In the genomic region with DNA sequence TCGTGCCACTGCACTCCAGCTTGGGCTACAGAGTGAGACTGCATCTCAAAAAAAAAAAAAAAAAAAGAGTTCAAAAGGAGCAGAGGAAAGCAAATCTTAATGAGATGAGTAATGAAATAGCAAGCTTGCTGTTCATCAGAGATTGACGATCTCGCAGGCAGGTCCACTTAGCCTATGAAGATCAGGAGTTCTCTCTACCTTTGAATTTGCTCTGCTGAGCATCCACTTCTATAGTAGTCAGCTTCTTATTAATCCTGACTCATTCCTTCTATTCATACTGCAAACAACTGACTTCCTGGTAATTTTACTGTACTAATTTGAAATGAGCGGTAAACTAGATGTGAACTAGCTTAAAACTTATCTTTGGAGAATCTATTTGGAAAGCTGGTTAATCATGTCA, we compare ENCODE assay signal across 26 cellular contexts.
DNase-seq lines count a peak whose midpoint lies in the region; ATAC-seq and TF ChIP-seq lines count a peak whose summit lies in the region.
"Had no signal": no experiment of that assay in that cellular context is flagged by ENCODE, and none has a peak within 500 bp of the region (broad histone marks: within the 10 kb centered on the region; RNA-seq: fewer than 3 reads in every experiment).

No MANE protein-coding gene starts in this region.

- peak; percentile 94 for ATAC-seq in PC-3
- ATAC-seq: gastrocnemius medialis; HCT116; K562; psoas muscle; stimulated activated naive B cell treated with anti-CD40 and anti-IgM and Interleukin-4, amounts not matched to agents 10 μg/mL and 1 μg/mL and 100 μg/mL, for 72 hours had no signal

- dilution Hi-C loops in mammary epithelial cell (cut with HindIII; ENCODE audit: low sequenced_read_pairs), result no loop called here

- H3K27me3 ChIP-seq in PC-3 (ENCODE audit: low read length) (no peaks in the 10 kb centered on the region), mammary epithelial cell (ENCODE audit: insufficient read depth, low read length) (no peaks in the 10 kb centered on the region), brain microvascular endothelial cell (replicated peaks) (no peaks in the 10 kb centered on the region)
- H3K27me3 ChIP-seq: esophagus muscularis mucosa, gastrocnemius medialis had no signal

- H3K4me1 ChIP-seq in PC-3 (ENCODE audit: insufficient read depth, low read length), result peaks cover 18% of the 10 kb centered on the region
- H3K4me1 ChIP-seq in mammary epithelial cell (ENCODE audit: insufficient read depth, low read length), result no peaks in the 10 kb centered on the region
- H3K4me1 ChIP-seq: esophagus muscularis mucosa, gastrocnemius medialis, psoas muscle had no signal

- BruUV-seq in PC-3 (replicated peaks; lab: Mats Ljungman, UMichigan), result no TSS peak
- no TSS peak for BruUV-seq in mammary epithelial cell (replicated peaks; lab: Mats Ljungman, UMichigan)

- intact Hi-C loops in PC-3 (cut with micrococcal nuclease), result no loop called here
- intact Hi-C loops in mammary epithelial cell (cut with micrococcal nuclease), result no loop called here

- H3K9me3 Mint-ChIP-seq in osteocyte (ENCODE audit: unreplicated experiment), result peaks cover 5% of the 10 kb centered on the region
- H3K9me3 Mint-ChIP-seq: activated CD4-positive, alpha-beta T cell treated with anti-CD3 and anti-CD28 coated beads, Interleukin-2, amount 10 ng/mL, durations not matched to agents 24 days and 14 days had no signal

- H3K9ac ChIP-seq in PC-3 (ENCODE audit: low read length), result no peak overlapping the region
- H3K9ac ChIP-seq in mammary epithelial cell (ENCODE audit: insufficient read depth, low read length), result no peak overlapping the region

- CTCF ChIA-PET in PC-3 (lab: Charles Lee) (no interaction called here), mammary epithelial cell (lab: Charles Lee; ENCODE audit: low non-redundant PET) (interaction anchor here (0.6 kb wide), 2 partner anchors 10 to 1382 kb away, joined by 3 to 6 read pairs; no protein-coding TSS in a partner anchor)

- H3K9me3 ChIP-seq in PC-3 (ENCODE audit: low read length), result no peaks in the 10 kb centered on the region
- no peaks in the 10 kb centered on the region for H3K9me3 ChIP-seq in mammary epithelial cell (replicated peaks; ENCODE audit: insufficient read depth, low read length)
- H3K9me3 ChIP-seq: esophagus muscularis mucosa, gastrocnemius medialis, psoas muscle, thoracic aorta had no signal

- H3K4me3 Mint-ChIP-seq in osteocyte (ENCODE audit: unreplicated experiment), result no peak overlapping the region
- H3K4me3 Mint-ChIP-seq: activated CD4-positive, alpha-beta T cell treated with anti-CD3 and anti-CD28 coated beads, Interleukin-2, amount 10 ng/mL, durations not matched to agents 24 days and 14 days; CD4-positive, alpha-beta memory T cell; stimulated activated naive B cell treated with anti-CD40 and anti-IgM and Interleukin-4, amounts not matched to agents 10 μg/mL and 1 μg/mL and 100 μg/mL, for 72 hours had no signal

- H3K4me1 Mint-ChIP-seq in osteocyte (ENCODE audit: unreplicated experiment), result no peaks in the 10 kb centered on the region
- H3K4me1 Mint-ChIP-seq: activated CD4-positive, alpha-beta T cell treated with anti-CD3 and anti-CD28 coated beads, Interleukin-2, amount 10 ng/mL, durations not matched to agents 24 days and 14 days; stimulated activated naive B cell treated with anti-CD40 and anti-IgM and Interleukin-4, amounts not matched to agents 10 μg/mL and 1 μg/mL and 100 μg/mL, for 72 hours had no signal

- H3K27ac ChIP-seq in PC-3 (ENCODE audit: low read length) (peak overlapping the region; percentile 76), mammary epithelial cell (ENCODE audit: insufficient read depth, low read depth, low read length) (no peak overlapping the region), brain microvascular endothelial cell (no peak overlapping the region)
- H3K27ac ChIP-seq: esophagus muscularis mucosa, gastrocnemius medialis, psoas muscle, thoracic aorta had no signal

- no peaks in the 10 kb centered on the region for H3K36me3 Mint-ChIP-seq in osteocyte (ENCODE audit: unreplicated experiment)
- H3K36me3 Mint-ChIP-seq: CD4-positive, alpha-beta memory T cell; stimulated activated naive B cell treated with anti-CD40 and anti-IgM and Interleukin-4, amounts not matched to agents 10 μg/mL and 1 μg/mL and 100 μg/mL, for 72 hours had no signal

- DNase-seq in stimulated activated CD4-positive, alpha-beta T cell treated with anti-CD3 and anti-CD28 coated beads, Interleukin-1b, Interleukin-23, amount 100 ng/mL, for 48 hours, result peak; percentile 34
- no peak for DNase-seq in stimulated activated CD4-positive, alpha-beta T cell treated with anti-CD3 and anti-CD28 coated beads, Interleukin-2, amount 100 ng/mL, for 48 hours
- DNase-seq in PC-3 (peak; percentile 81), mammary epithelial cell (peak; percentile 85), osteocyte (ENCODE audit: extremely low spot score, unreplicated experiment) (no peak), occipital lobe (lab: John Stamatoyannopoulos, UW) (no peak), brain microvascular endothelial cell (no peak)
- DNase-seq: activated CD4-positive, alpha-beta T cell treated with anti-CD3 and anti-CD28 coated beads, Interleukin-2, amount 10 ng/mL, durations not matched to agents 24 days and 14 days; activated CD8-positive, alpha-beta memory T cell treated with anti-CD3 and anti-CD28 coated beads, Interleukin-2, amount 50 U/mL, for 48 hours; activated naive CD4-positive, alpha-beta T cell treated with Interleukin-2 at 50 U/mL for 16 hours; anterior cingulate cortex; CD4-positive, alpha-beta memory T cell; effector CD8-positive, alpha-beta T cell; gastrocnemius medialis; GDM1; kidney glomerular epithelial cell; NCI-H2171; NCI-H526; psoas muscle; Right ventricle myocardium superior; stimulated activated CD4-positive, alpha-beta T cell treated with anti-CD3 and anti-CD28 coated beads, Interleukin-2, amount 100 ng/mL, for 24 hours; stimulated activated naive B cell treated with anti-CD40 and anti-IgM and Interleukin-4, amounts not matched to agents 10 μg/mL and 1 μg/mL and 100 μg/mL, for 72 hours had no signal

- POLR2A ChIA-PET in PC-3 (lab: Charles Lee; ENCODE audit: unreplicated experiment), result no interaction called here

- H3K4me3 ChIP-seq in PC-3 (ENCODE audit: low read length) (no peak overlapping the region), mammary epithelial cell (replicated peaks in 1 of 3; ENCODE audit: insufficient read depth in 1 of 3, low read depth in 2 of 3, low read length in 3 of 3) (no peak overlapping the region), brain microvascular endothelial cell (ENCODE audit: low read depth, low read length) (no peak overlapping the region)
- H3K4me3 ChIP-seq: esophagus muscularis mucosa, gastrocnemius medialis, K562, psoas muscle, thoracic aorta had no signal

- H3K27me3 Mint-ChIP-seq in osteocyte (ENCODE audit: unreplicated experiment), result no peaks in the 10 kb centered on the region
- H3K27me3 Mint-ChIP-seq: activated CD4-positive, alpha-beta T cell treated with anti-CD3 and anti-CD28 coated beads, Interleukin-2, amount 10 ng/mL, durations not matched to agents 24 days and 14 days; stimulated activated naive B cell treated with anti-CD40 and anti-IgM and Interleukin-4, amounts not matched to agents 10 μg/mL and 1 μg/mL and 100 μg/mL, for 72 hours had no signal

- no peak for TF ChIP-seq CTCF in PC-3 (conservative IDR thresholded peaks at IDR 0.05; ENCODE audit: low read depth, low read length)
- no peak for TF ChIP-seq CTCF in mammary epithelial cell (conservative IDR thresholded peaks at IDR 0.05 in 1 of 2, IDR thresholded peaks at IDR 0.05 in 1 of 2; ENCODE audit: extremely low read depth in 1 of 2, insufficient read depth in 1 of 2, low read depth in 1 of 2, low read length in 2 of 2)
- no peak for TF ChIP-seq CTCF in osteocyte (IDR thresholded peaks at IDR 0.05)
- no peak for TF ChIP-seq CTCF in brain microvascular endothelial cell (IDR thresholded peaks at IDR 0.05; ENCODE audit: low read depth, low read length, missing control alignments)

- no peaks in the 10 kb centered on the region for H3K79me2 ChIP-seq in PC-3 (ENCODE audit: low read length)
- no peaks in the 10 kb centered on the region for H3K79me2 ChIP-seq in mammary epithelial cell (ENCODE audit: insufficient read depth, low read length)

- no peaks in the 10 kb centered on the region for H4K20me1 ChIP-seq in PC-3 (ENCODE audit: low read length)
- H4K20me1 ChIP-seq in mammary epithelial cell (ENCODE audit: insufficient read depth, low read length), result no peaks in the 10 kb centered on the region

- 41% methylated on average over 4 of the region's 4 CpGs for WGBS in mammary epithelial cell (ENCODE audit: low coverage, missing lambda C conversion rate)

- H3F3A ChIP-seq in PC-3 (ENCODE audit: low read length, unreplicated experiment), result no peaks in the 10 kb centered on the region

- H3K9me2 ChIP-seq in PC-3 (replicated peaks; ENCODE audit: low read length), result no peaks in the 10 kb centered on the region

- no peak overlapping the region for H3K27ac Mint-ChIP-seq in osteocyte (ENCODE audit: unreplicated experiment)
- H3K27ac Mint-ChIP-seq: activated CD4-positive, alpha-beta T cell treated with anti-CD3 and anti-CD28 coated beads, Interleukin-2, amount 10 ng/mL, durations not matched to agents 24 days and 14 days; stimulated activated naive B cell treated with anti-CD40 and anti-IgM and Interleukin-4, amounts not matched to agents 10 μg/mL and 1 μg/mL and 100 μg/mL, for 72 hours had no signal

- peak overlapping the region; percentile 59; the same call in 1 of the 2 replicates for H3K4me2 ChIP-seq in PC-3 (ENCODE audit: low read length)
- no peak overlapping the region for H3K4me2 ChIP-seq in mammary epithelial cell (ENCODE audit: insufficient read depth, low read depth, low read length)

- no peak overlapping the region for H2AFZ ChIP-seq in PC-3 (ENCODE audit: low read length)
- no peak overlapping the region for H2AFZ ChIP-seq in mammary epithelial cell (ENCODE audit: low read depth, low read length)

- H3K36me3 ChIP-seq in PC-3 (ENCODE audit: low read depth, low read length) (no peaks in the 10 kb centered on the region), mammary epithelial cell (ENCODE audit: insufficient read depth, low read length) (no peaks in the 10 kb centered on the region), brain microvascular endothelial cell (replicated peaks) (no peaks in the 10 kb centered on the region)
- H3K36me3 ChIP-seq: esophagus muscularis mucosa, gastrocnemius medialis, thoracic aorta had no signal

- in situ Hi-C loops in mammary epithelial cell (cut with MboI; ENCODE audit: low sequenced_read_pairs in 2 of 2) (no loop called here), brain microvascular endothelial cell (cut with HindIII; ENCODE audit: low pct_ligation_motif_present, low sequenced_read_pairs) (no loop called here)

Comparison
In these comparisons a context has a peak if more than half of its experiments do, and no peak if none do; other contexts are left out.
1. DNase-seq: peak in stimulated activated CD4-positive, alpha-beta T cell treated with anti-CD3 and anti-CD28 coated beads, Interleukin-1b, Interleukin-23, amount 100 ng/mL, for 48 hours (single experiment), PC-3 (single experiment) and mammary epithelial cell (single experiment); none in stimulated activated CD4-positive, alpha-beta T cell treated with anti-CD3 and anti-CD28 coated beads, Interleukin-2, amount 100 ng/mL, for 48 hours (0 of 2), osteocyte (single experiment), occipital lobe (single experiment) and brain microvascular endothelial cell (single experiment).